ENCODE assay signal across 20 cellular contexts in the genomic region with DNA sequence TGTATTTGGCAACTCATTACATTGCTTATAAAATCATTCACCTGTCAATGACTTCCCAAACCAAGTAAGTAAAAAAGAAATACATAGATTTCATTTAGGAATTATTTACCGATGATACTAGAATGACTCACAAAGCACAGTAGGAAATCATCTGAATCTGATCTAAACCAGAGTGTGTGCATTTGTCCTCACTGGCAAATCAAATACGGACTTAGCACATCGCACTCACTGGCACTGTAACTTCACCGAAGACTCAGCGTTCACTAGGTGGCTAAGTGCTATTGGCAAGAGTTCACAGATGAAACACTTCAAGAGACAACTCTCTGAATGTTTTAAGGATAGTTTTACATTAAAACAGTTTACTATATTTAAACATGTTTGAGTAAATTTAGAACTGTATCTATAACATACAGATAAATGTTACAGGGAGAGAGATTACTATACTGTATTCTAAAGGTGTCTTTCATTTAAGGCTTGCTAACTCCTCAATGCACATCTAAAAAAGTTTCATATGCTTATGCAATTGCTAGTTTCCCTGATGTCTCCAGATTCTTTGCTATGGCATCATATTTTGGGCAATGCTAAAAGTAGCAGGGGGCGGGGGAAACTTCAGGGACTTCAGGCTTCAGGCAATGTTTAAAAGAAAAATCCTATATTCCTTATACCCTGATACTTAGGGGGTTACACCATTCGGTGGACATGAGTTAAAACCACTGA. TPM values are rescaled to one million over a fixed set of nuclear protein-coding genes. Genes with fewer than 3 reads are reported as not detected.
A peak's percentile ranks its signal among the peaks of the same experiment; 100 is the strongest.
DNase-seq lines count a peak whose midpoint lies in the region; ATAC-seq, FAIRE-seq and TF ChIP-seq lines count a peak whose summit lies in the region.
"Had no signal": no experiment of that assay in that cellular context is flagged by ENCODE, and none has a peak within 500 bp of the region (broad histone marks: within the 10 kb centered on the region; RNA-seq: fewer than 3 reads in every experiment).

No MANE protein-coding gene starts in this region.

- POLR2A ChIA-PET in activated CD4-positive, alpha-beta T cell treated with anti-CD3 and anti-CD28 coated beads, Interleukin-2, amount 10 ng/mL, durations not matched to agents 7 days and 5 days (lab: Charles Lee) = no interaction called here

- peaks cover 48% of the 10 kb centered on the region for H3K4me1 Mint-ChIP-seq in activated CD4-positive, alpha-beta T cell treated with anti-CD3 and anti-CD28 coated beads, Interleukin-2, amount 10 ng/mL, durations not matched to agents 7 days and 5 days

- H3K9ac ChIP-seq in BLaER1 = no peak overlapping the region

- H3K36me3 Mint-ChIP-seq in activated CD4-positive, alpha-beta T cell treated with anti-CD3 and anti-CD28 coated beads, Interleukin-2, amount 10 ng/mL, durations not matched to agents 7 days and 5 days (ENCODE audit: low read depth) = peaks cover 17% of the 10 kb centered on the region

- H3K27ac ChIP-seq in BLaER1 = peak overlapping the region; percentile 36; the same call in 1 of the 2 replicates

- H3K27ac Mint-ChIP-seq in activated CD4-positive, alpha-beta T cell treated with anti-CD3 and anti-CD28 coated beads, Interleukin-2, amount 10 ng/mL, durations not matched to agents 7 days and 5 days = no peak overlapping the region
- H3K27ac Mint-ChIP-seq: activated T-helper 1 cell treated with anti-CD3 and anti-CD28 coated beads, Interleukin-12 subunit alpha, Interleukin-12 subunit beta, Interleukin-2, Interleukin-4 antibody, amounts not matched to agents 30 ng/mL and 10 ng/mL and 1 ng/mL, durations not matched to agents 14 hours and 24 hours and 36 hours; naive thymus-derived CD8-positive, alpha-beta T cell had no signal

- H3K27me3 ChIP-seq in BLaER1 (no peaks in the 10 kb centered on the region), bronchial epithelial cell (ENCODE audit: control insufficient read depth, insufficient read depth, low read length) (no peaks in the 10 kb centered on the region)

- CTCF ChIA-PET in activated CD4-positive, alpha-beta T cell treated with anti-CD3 and anti-CD28 coated beads, Interleukin-2, amount 10 ng/mL, durations not matched to agents 7 days and 5 days (lab: Charles Lee) = no interaction called here

- H3K9me3 Mint-ChIP-seq in activated CD4-positive, alpha-beta T cell treated with anti-CD3 and anti-CD28 coated beads, Interleukin-2, amount 10 ng/mL, durations not matched to agents 7 days and 5 days = no peaks in the 10 kb centered on the region
- H3K9me3 Mint-ChIP-seq: activated T-helper 1 cell treated with anti-CD3 and anti-CD28 coated beads, Interleukin-12 subunit alpha, Interleukin-12 subunit beta, Interleukin-2, Interleukin-4 antibody, amounts not matched to agents 30 ng/mL and 10 ng/mL and 1 ng/mL, durations not matched to agents 14 hours and 24 hours and 36 hours; CD4-positive, CD25-positive, alpha-beta regulatory T cell; naive thymus-derived CD8-positive, alpha-beta T cell had no signal

- ATAC-seq in GM18519 (IDR thresholded peaks at IDR 0.05; ENCODE audit: low FRiP score, unreplicated experiment) (no peak), GM19035 (IDR thresholded peaks at IDR 0.05; ENCODE audit: unreplicated experiment) (no peak)
- ATAC-seq: naive thymus-derived CD8-positive, alpha-beta T cell had no signal

- no peaks in the 10 kb centered on the region for H3K27me3 Mint-ChIP-seq in activated CD4-positive, alpha-beta T cell treated with anti-CD3 and anti-CD28 coated beads, Interleukin-2, amount 10 ng/mL, durations not matched to agents 7 days and 5 days
- H3K27me3 Mint-ChIP-seq: CD4-positive, CD25-positive, alpha-beta regulatory T cell; naive thymus-derived CD8-positive, alpha-beta T cell had no signal

- peak overlapping the region; percentile 41 for H3K4me2 ChIP-seq in BLaER1

- no peak overlapping the region for H3K4me3 Mint-ChIP-seq in activated CD4-positive, alpha-beta T cell treated with anti-CD3 and anti-CD28 coated beads, Interleukin-2, amount 10 ng/mL, durations not matched to agents 7 days and 5 days
- H3K4me3 Mint-ChIP-seq: activated T-helper 1 cell treated with anti-CD3 and anti-CD28 coated beads, Interleukin-12 subunit alpha, Interleukin-12 subunit beta, Interleukin-2, Interleukin-4 antibody, amounts not matched to agents 30 ng/mL and 10 ng/mL and 1 ng/mL, durations not matched to agents 14 hours and 24 hours and 36 hours; CD4-positive, CD25-positive, alpha-beta regulatory T cell; naive thymus-derived CD8-positive, alpha-beta T cell had no signal

- H3K36me3 ChIP-seq in BLaER1 = peaks cover 31% of the 10 kb centered on the region
- no peaks in the 10 kb centered on the region for H3K36me3 ChIP-seq in bronchial epithelial cell (ENCODE audit: control insufficient read depth, insufficient read depth, low read length)

- peaks cover 56% of the 10 kb centered on the region for H4K20me1 ChIP-seq in BLaER1

- DNase-seq in LoVo (ENCODE audit: low spot score) (peak; percentile 51), bronchial epithelial cell (ENCODE audit: low read depth) (peak; percentile 76), epidermal melanocyte (ENCODE audit: insufficient read length, low spot score) (no peak)
- DNase-seq in activated CD4-positive, alpha-beta T cell treated with anti-CD3 and anti-CD28 coated beads, Interleukin-2, amount 10 ng/mL, durations not matched to agents 7 days and 5 days = no peak
- DNase-seq: activated CD4-positive, alpha-beta T cell treated with anti-CD3 and anti-CD28 coated beads, Interleukin-2, amount 50 U/mL, for 4 hours; aorta; CD4-positive, CD25-positive, alpha-beta regulatory T cell; effector memory CD4-positive, alpha-beta T cell; KBM-7; naive thymus-derived CD8-positive, alpha-beta T cell; NCI-H2029; NCI-H524 treated with DMSO at 0.1 percent for 48 hours; retina; T1000 had no signal

- H3K4me1 ChIP-seq in BLaER1 = peaks cover 98% of the 10 kb centered on the region

- H3K4me3 ChIP-seq in BLaER1 = no peak overlapping the region
- H3K4me3 ChIP-seq in bronchial epithelial cell (ENCODE audit: low read depth, low read length) = no peak overlapping the region

- peaks cover 2% of the 10 kb centered on the region; the same call in 1 of the 2 replicates for H3K9me3 ChIP-seq in BLaER1

- TF ChIP-seq CTCF in bronchial epithelial cell (IDR thresholded peaks at IDR 0.05; ENCODE audit: insufficient read depth, low read length, severe bottlenecking) = no peak

- no peak for FAIRE-seq in bronchial epithelial cell (lab: Jason Lieb, UNC)
- peak; percentile 24 for FAIRE-seq in islet of Langerhans (lab: Jason Lieb, UNC)
- FAIRE-seq: G401.6 had no signal

RNA-seq across cellular contexts. Expression of a gene that starts 48.8 kb away (rescaled TPM):
- total RNA-seq in bronchial epithelial cell = 15.4 and 20.3 TPM in 2 replicates
- 10 to 100 TPM; 28.2 to 31.4 TPM for total RNA-seq in activated CD4-positive, alpha-beta T cell treated with anti-CD3 and anti-CD28 coated beads, Interleukin-2, amount 10 ng/mL, durations not matched to agents 7 days and 5 days

Comparison
In these comparisons a context has a peak if more than half of its experiments do, and no peak if none do; other contexts are left out.
1. DNase-seq: peak in LoVo (single experiment) and bronchial epithelial cell (single experiment); none in epidermal melanocyte (single experiment) and activated CD4-positive, alpha-beta T cell treated with anti-CD3 and anti-CD28 coated beads, Interleukin-2, amount 10 ng/mL, durations not matched to agents 7 days and 5 days (single experiment).